In the genomic region with DNA sequence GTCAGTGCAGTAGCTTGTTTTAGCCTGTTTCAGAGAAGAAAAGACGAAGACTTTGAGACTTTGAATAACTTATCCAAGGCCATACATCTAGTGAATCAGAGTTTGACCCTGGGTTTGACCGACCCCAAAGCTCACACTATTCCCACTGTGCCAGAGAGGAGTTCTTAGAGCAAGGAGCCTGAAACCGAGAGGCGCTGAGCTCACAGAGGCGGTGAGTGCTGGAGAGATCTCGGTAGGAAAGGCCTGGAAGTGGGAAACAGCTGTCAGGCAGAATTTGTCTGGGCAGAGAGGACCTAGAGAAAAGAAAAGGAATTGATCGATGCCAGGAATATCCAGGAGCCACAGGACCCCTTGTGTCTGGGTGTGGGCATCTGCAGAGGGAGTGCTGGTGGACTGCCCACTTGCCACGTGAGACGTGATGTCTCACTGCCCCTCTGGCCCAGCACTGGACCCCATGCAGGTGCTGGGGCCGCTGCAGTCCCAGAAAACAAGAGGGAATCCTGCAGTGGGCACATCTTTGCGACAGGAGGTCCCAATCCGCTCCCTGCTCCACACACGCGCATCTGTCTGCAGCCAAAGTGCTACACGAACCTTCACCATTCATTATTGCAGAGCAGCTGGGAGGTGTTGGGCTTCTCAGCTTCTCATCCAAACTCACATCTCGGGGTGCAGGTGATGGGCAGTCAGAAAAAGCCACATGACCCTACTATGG, we compare ENCODE assay signal across 23 cellular contexts. TPM values are rescaled to one million over a fixed set of nuclear protein-coding genes. Genes with fewer than 3 reads are reported as not detected.
A peak's percentile ranks its signal among the peaks of the same experiment; 100 is the strongest.
DNase-seq lines count a peak whose midpoint lies in the region; ATAC-seq and TF ChIP-seq lines count a peak whose summit lies in the region.
"Had no signal": no experiment of that assay in that cellular context is flagged by ENCODE, and none has a peak within 500 bp of the region (broad histone marks: within the 10 kb centered on the region; RNA-seq: fewer than 3 reads in every experiment).

No MANE protein-coding gene starts in this region.

- no peaks in the 10 kb centered on the region for H3K27me3 Mint-ChIP-seq in CD4-positive, CD25-positive, alpha-beta regulatory T cell
- H3K27me3 Mint-ChIP-seq in WTC11 (ENCODE audit: low read depth) (no peaks in the 10 kb centered on the region; the same call in 1 of the 2 replicates), Calu3 (ENCODE audit: unreplicated experiment) (no peaks in the 10 kb centered on the region)
- H3K27me3 Mint-ChIP-seq in CD4-positive, alpha-beta T cell, result no peaks in the 10 kb centered on the region

- H3K4me3 ChIP-seq in CD4-positive, CD25-positive, alpha-beta regulatory T cell (ENCODE audit: low read depth, low read length), result no peak overlapping the region
- no peak overlapping the region for H3K4me3 ChIP-seq in spleen
- H3K4me3 ChIP-seq: prostate gland, SJSA1 had no signal

- no peak for TF ChIP-seq CTCF in WTC11 (IDR thresholded peaks at IDR 0.05)
- no peak for TF ChIP-seq CTCF in spleen (IDR thresholded peaks at IDR 0.05 in 8 of 11, conservative IDR thresholded peaks at IDR 0.05 in 3 of 11)
- TF ChIP-seq CTCF in CD4-positive, alpha-beta T cell (IDR thresholded peaks at IDR 0.05), result no peak
- no peak for TF ChIP-seq CTCF in Calu3 (IDR thresholded peaks at IDR 0.05; ENCODE audit: unreplicated experiment)

- 92 to 95% (median 94%) methylated on average over 15 to 16 of the region's 16 CpGs for WGBS in spleen, 5 donors

- DNase-seq in CD4-positive, CD25-positive, alpha-beta regulatory T cell, result no peak
- peak; percentile 1 for DNase-seq in WTC11 (ENCODE audit: low spot score)
- peak; percentile 1 to 10 for DNase-seq in left colon
- peak; percentile 47 for DNase-seq in spleen
- no peak for DNase-seq in CD4-positive, alpha-beta T cell
- DNase-seq in Calu3, result no peak
- no peak for DNase-seq in kidney glomerular epithelial cell (lab: John Stamatoyannopoulos, UW)
- DNase-seq: cerebellar nuclear complex; DMS 273 treated with DMSO at 0.1 percent for 48 hours; NCI-H1092 treated with DMSO at 0.1 percent for 48 hours; NCI-H1930; NCI-H2227 treated with DMSO at 0.1 percent for 48 hours; stimulated activated CD4-positive, alpha-beta T cell treated with anti-CD3 and anti-CD28 coated beads, Interleukin-1b, Interleukin-23, amount 100 ng/mL, for 48 hours; T-cell had no signal

- H3K27me3 ChIP-seq in CD4-positive, CD25-positive, alpha-beta regulatory T cell (ENCODE audit: control insufficient read depth, insufficient read depth, low read length), result no peaks in the 10 kb centered on the region
- H3K27me3 ChIP-seq in spleen (replicated peaks in 1 of 7), result no peaks in the 10 kb centered on the region
- no peaks in the 10 kb centered on the region for H3K27me3 ChIP-seq in CD4-positive, alpha-beta T cell (ENCODE audit: control insufficient read depth, insufficient read depth, low read length)
- H3K27me3 ChIP-seq: SJSA1 had no signal

- H3K9me3 ChIP-seq in CD4-positive, CD25-positive, alpha-beta regulatory T cell (ENCODE audit: control insufficient read depth in 2 of 2, low read length in 2 of 2), result no peaks in the 10 kb centered on the region
- no peaks in the 10 kb centered on the region for H3K9me3 ChIP-seq in spleen
- no peaks in the 10 kb centered on the region for H3K9me3 ChIP-seq in CD4-positive, alpha-beta T cell (ENCODE audit: control insufficient read depth, low read length)
- H3K9me3 ChIP-seq: prostate gland, SJSA1 had no signal

- no peaks in the 10 kb centered on the region for H3K4me1 ChIP-seq in CD4-positive, CD25-positive, alpha-beta regulatory T cell (ENCODE audit: control insufficient read depth, insufficient read depth, low read length, poor library complexity, severe bottlenecking)
- peaks cover 0 to 5% (median 0%) of the 10 kb centered on the region in 6 donors for H3K4me1 ChIP-seq in spleen
- H3K4me1 ChIP-seq: prostate gland, SJSA1 had no signal

- H3K4me3 Mint-ChIP-seq in CD4-positive, CD25-positive, alpha-beta regulatory T cell, result no peak overlapping the region
- H3K4me3 Mint-ChIP-seq in WTC11, result no peak overlapping the region
- H3K4me3 Mint-ChIP-seq in CD4-positive, alpha-beta T cell, result no peak overlapping the region
- no peak overlapping the region for H3K4me3 Mint-ChIP-seq in Calu3 (ENCODE audit: low read depth, unreplicated experiment)
- H3K4me3 Mint-ChIP-seq: IgD-negative memory B cell, T-cell had no signal

- intact Hi-C loops in left colon (cut with DNase I, micrococcal nuclease), result no loop called here
- intact Hi-C loops in spleen (cut with DNase I; ENCODE audit: low total_unique reads), result no loop called here
- intact Hi-C loops in CD4-positive, alpha-beta T cell (cut with DNase I, micrococcal nuclease), result no loop called here
- intact Hi-C loops in Calu3 (cut with micrococcal nuclease; ENCODE audit: unreplicated experiment), result no loop called here

- H3K36me3 Mint-ChIP-seq in CD4-positive, CD25-positive, alpha-beta regulatory T cell, result no peaks in the 10 kb centered on the region
- no peaks in the 10 kb centered on the region for H3K36me3 Mint-ChIP-seq in WTC11
- H3K36me3 Mint-ChIP-seq in CD4-positive, alpha-beta T cell (ENCODE audit: low read depth), result no peaks in the 10 kb centered on the region
- H3K36me3 Mint-ChIP-seq in Calu3 (ENCODE audit: insufficient read depth, unreplicated experiment), result no peaks in the 10 kb centered on the region
- H3K36me3 Mint-ChIP-seq: activated naive CD4-positive, alpha-beta T cell treated with anti-CD3 and anti-CD28 coated beads, Interleukin-2, amount 50 U/mL, for 72 hours; IgD-negative memory B cell; T-cell had no signal

- no peak overlapping the region for H3K27ac ChIP-seq in CD4-positive, CD25-positive, alpha-beta regulatory T cell (ENCODE audit: insufficient read depth, low read length, poor library complexity, severe bottlenecking)
- H3K27ac ChIP-seq in spleen, result no peak overlapping the region
- H3K27ac ChIP-seq in CD4-positive, alpha-beta T cell (ENCODE audit: low read depth, low read length), result no peak overlapping the region
- H3K27ac ChIP-seq: SJSA1 had no signal

- no peaks in the 10 kb centered on the region for H3K4me1 Mint-ChIP-seq in CD4-positive, CD25-positive, alpha-beta regulatory T cell
- H3K4me1 Mint-ChIP-seq in WTC11 (peaks cover 8% of the 10 kb centered on the region), Calu3 (ENCODE audit: low read depth, unreplicated experiment) (no peaks in the 10 kb centered on the region)
- no peaks in the 10 kb centered on the region for H3K4me1 Mint-ChIP-seq in CD4-positive, alpha-beta T cell (ENCODE audit: low read depth)
- H3K4me1 Mint-ChIP-seq: IgD-negative memory B cell, T-cell had no signal

- no peak for TF ChIP-seq POLR2A in spleen (IDR thresholded peaks at IDR 0.05)

- H3K36me3 ChIP-seq in CD4-positive, CD25-positive, alpha-beta regulatory T cell (ENCODE audit: control insufficient read depth, insufficient read depth, low read length), result no peaks in the 10 kb centered on the region
- no peaks in the 10 kb centered on the region for H3K36me3 ChIP-seq in spleen
- H3K36me3 ChIP-seq: prostate gland, SJSA1 had no signal

- no TSS peak for BruUV-seq in Calu3 (replicated peaks; lab: Mats Ljungman, UMichigan)

- CTCF ChIA-PET in WTC11 (lab: Charles Lee), result interaction anchor here (0.5 to 1.0 kb wide), 3 partner anchors 17 to 286 kb away, joined by 3 read pairs; no protein-coding TSS in a partner anchor
- CTCF ChIA-PET in CD4-positive, alpha-beta T cell (lab: Charles Lee), result interaction anchor here (1.2 kb wide), 1 partner anchor 12 kb away, joined by 3 read pairs; no protein-coding TSS in a partner anchor
- CTCF ChIA-PET in Calu3 (lab: Charles Lee), result no interaction called here

- H3K9me3 Mint-ChIP-seq in CD4-positive, CD25-positive, alpha-beta regulatory T cell, result no peaks in the 10 kb centered on the region
- H3K9me3 Mint-ChIP-seq in WTC11 (peaks cover 9% of the 10 kb centered on the region), Calu3 (ENCODE audit: low read depth, unreplicated experiment) (no peaks in the 10 kb centered on the region)
- no peaks in the 10 kb centered on the region for H3K9me3 Mint-ChIP-seq in CD4-positive, alpha-beta T cell
- H3K9me3 Mint-ChIP-seq: activated naive CD4-positive, alpha-beta T cell treated with anti-CD3 and anti-CD28 coated beads, Interleukin-2, amount 50 U/mL, for 72 hours; T-cell had no signal

- no peak for ATAC-seq in CD4-positive, CD25-positive, alpha-beta regulatory T cell (ENCODE audit: low read depth in 2 of 2)
- no peak for ATAC-seq in WTC11
- ATAC-seq in left colon, result no peak
- no peak for ATAC-seq in CD4-positive, alpha-beta T cell (ENCODE audit: poor library complexity)
- ATAC-seq: activated naive CD4-positive, alpha-beta T cell treated with anti-CD3 and anti-CD28 coated beads, Interleukin-2, amount 50 U/mL, for 72 hours; T-cell had no signal

- H3K27ac Mint-ChIP-seq in CD4-positive, CD25-positive, alpha-beta regulatory T cell, result peak overlapping the region in 2 of 3 donors; percentile 40 to 66
- no peak overlapping the region for H3K27ac Mint-ChIP-seq in WTC11
- no peak overlapping the region for H3K27ac Mint-ChIP-seq in CD4-positive, alpha-beta T cell
- no peak overlapping the region for H3K27ac Mint-ChIP-seq in Calu3 (ENCODE audit: unreplicated experiment)
- H3K27ac Mint-ChIP-seq: T-cell had no signal

- POLR2A ChIA-PET in WTC11 (lab: Charles Lee), result interaction anchor here (0.6 kb wide), 1 partner anchor 236 kb away, joined by 3 read pairs; no protein-coding TSS in a partner anchor
- POLR2A ChIA-PET in CD4-positive, alpha-beta T cell (lab: Charles Lee), result no interaction called here

TF ChIP-seq in WTC11, 78 proteins besides CTCF, POLR2A, EP300 and RAD21 (continues in another document):
- TF ChIP-seq, protein P1, sequence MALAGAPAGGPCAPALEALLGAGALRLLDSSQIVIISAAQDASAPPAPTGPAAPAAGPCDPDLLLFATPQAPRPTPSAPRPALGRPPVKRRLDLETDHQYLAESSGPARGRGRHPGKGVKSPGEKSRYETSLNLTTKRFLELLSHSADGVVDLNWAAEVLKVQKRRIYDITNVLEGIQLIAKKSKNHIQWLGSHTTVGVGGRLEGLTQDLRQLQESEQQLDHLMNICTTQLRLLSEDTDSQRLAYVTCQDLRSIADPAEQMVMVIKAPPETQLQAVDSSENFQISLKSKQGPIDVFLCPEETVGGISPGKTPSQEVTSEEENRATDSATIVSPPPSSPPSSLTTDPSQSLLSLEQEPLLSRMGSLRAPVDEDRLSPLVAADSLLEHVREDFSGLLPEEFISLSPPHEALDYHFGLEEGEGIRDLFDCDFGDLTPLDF (CRISPR knock-in tag; IDR thresholded peaks at IDR 0.05), result no peak

RNA-seq across cellular contexts. Expression of a gene that starts 6.2 kb away (rescaled TPM):
- not detected for total RNA-seq in CD4-positive, CD25-positive, alpha-beta regulatory T cell
- not detected for polyA plus RNA-seq in CD4-positive, CD25-positive, alpha-beta regulatory T cell
- total RNA-seq in WTC11 (2021) (not detected in 3 replicates), left colon (under 1 TPM; 0.08 to 0.09 TPM), spleen (not detected), Calu3 (2022) (not detected in 2 replicates)
- under 1 TPM in 1 of 3 donors, not detected in 2; 0.10 TPM for polyA plus RNA-seq in spleen
- total RNA-seq in CD4-positive, alpha-beta T cell, result not detected
- total RNA-seq: activated naive CD4-positive, alpha-beta T cell treated with anti-CD3 and anti-CD28 coated beads, Interleukin-2, amount 50 U/mL, for 72 hours; fibroblast of villous mesenchyme; liver; SJSA1; skeletal muscle tissue; subcutaneous adipose tissue; T-cell had no signal
- polyA plus RNA-seq: IgD-negative memory B cell, liver, neural cell had no signal

RNA-seq across cellular contexts. Expression of a gene that starts 31.6 kb away (rescaled TPM):
- not detected for total RNA-seq in CD4-positive, CD25-positive, alpha-beta regulatory T cell
- polyA plus RNA-seq in CD4-positive, CD25-positive, alpha-beta regulatory T cell, result not detected
- total RNA-seq in WTC11 (2021), result 0.23 TPM in 1 of 3 replicates, not detected in the others
- not detected for total RNA-seq in left colon
- total RNA-seq in spleen, result not detected
- under 1 TPM in 1 of 3 donors, not detected in 2; 0.13 TPM for polyA plus RNA-seq in spleen
- total RNA-seq in CD4-positive, alpha-beta T cell, result not detected
- not detected in 2 replicates for total RNA-seq in Calu3 (2022)
- total RNA-seq: activated naive CD4-positive, alpha-beta T cell treated with anti-CD3 and anti-CD28 coated beads, Interleukin-2, amount 50 U/mL, for 72 hours; fibroblast of villous mesenchyme; liver; SJSA1; skeletal muscle tissue; subcutaneous adipose tissue; T-cell had no signal
- polyA plus RNA-seq: IgD-negative memory B cell, liver, neural cell had no signal

Comparison
In these comparisons a context has a peak if more than half of its experiments do, and no peak if none do; other contexts are left out.
1. DNase-seq: peak in WTC11 (single experiment), left colon (2 of 2) and spleen (single experiment); none in CD4-positive, CD25-positive, alpha-beta regulatory T cell (0 of 3), CD4-positive, alpha-beta T cell (0 of 10), Calu3 (single experiment) and kidney glomerular epithelial cell (single experiment).
2. H3K27ac Mint-ChIP-seq: peak in CD4-positive, CD25-positive, alpha-beta regulatory T cell (2 of 3); none in WTC11 (single experiment), CD4-positive, alpha-beta T cell (single experiment) and Calu3 (single experiment).